Comparison of ENCODE assay signal across 17 cellular contexts in the genomic region with DNA sequence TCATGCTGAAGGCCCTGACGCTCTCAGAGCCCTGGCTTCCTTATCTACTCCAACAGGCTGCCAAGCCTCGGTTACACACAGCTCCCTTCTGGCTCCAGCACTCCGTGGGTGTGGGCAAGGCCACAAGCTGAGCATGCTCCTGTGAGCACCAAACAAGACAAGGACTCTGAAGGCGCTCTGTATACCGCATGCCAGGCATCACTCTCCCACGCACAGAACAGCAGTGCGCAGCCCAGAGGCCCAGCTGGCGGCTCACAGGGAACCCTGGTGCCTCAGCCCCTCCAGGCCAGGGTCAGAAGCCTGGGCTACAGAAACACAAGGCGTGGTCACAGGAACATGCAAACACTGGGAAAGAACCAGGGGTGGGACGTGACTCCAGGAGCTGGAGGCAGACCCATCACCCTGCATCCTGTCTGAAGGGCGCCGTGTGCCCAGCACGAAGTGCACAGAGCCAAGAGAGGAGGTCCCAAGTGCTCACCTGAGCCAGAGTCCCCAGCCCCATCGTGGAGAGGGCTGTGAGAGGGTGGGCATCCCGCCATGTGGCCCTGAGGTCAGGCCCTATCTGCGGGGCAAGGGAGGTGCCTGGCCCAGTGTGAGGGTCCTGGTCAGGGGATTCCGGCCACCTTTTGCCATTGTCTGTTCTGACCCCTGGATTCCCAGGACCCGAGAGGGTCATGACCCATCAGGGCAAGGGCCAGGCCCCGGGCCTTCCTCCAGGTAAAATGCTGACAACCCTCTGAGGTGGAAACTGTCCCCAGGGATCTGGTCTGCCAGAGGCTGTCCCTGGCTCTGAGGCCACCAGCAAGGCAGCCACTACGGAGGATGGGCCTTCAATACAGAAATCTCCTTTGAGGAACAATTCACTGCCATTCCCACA. TPM values are rescaled to one million over a fixed set of nuclear protein-coding genes. Genes with fewer than 3 reads are reported as not detected.
DNase-seq lines count a peak whose midpoint lies in the region; ATAC-seq and TF ChIP-seq lines count a peak whose summit lies in the region.
"Had no signal": no experiment of that assay in that cellular context is flagged by ENCODE, and none has a peak within 500 bp of the region (broad histone marks: within the 10 kb centered on the region; RNA-seq: fewer than 3 reads in every experiment).

No MANE protein-coding gene starts in this region.

- H3K9me3 ChIP-seq in right atrium auricular region (no peaks in the 10 kb centered on the region), stomach (no peaks in the 10 kb centered on the region)
- H3K9me3 ChIP-seq: body of pancreas had no signal

- TF ChIP-seq EP300 in stomach (IDR thresholded peaks at IDR 0.05): no peak

- intact Hi-C loops in stomach (cut with DNase I; ENCODE audit: low total_unique reads): no loop called here

- TF ChIP-seq CTCF in GM23338 (conservative IDR thresholded peaks at IDR 0.05; ENCODE audit: low read depth in 2 of 2) (no peak), right atrium auricular region (IDR thresholded peaks at IDR 0.05) (no peak), stomach (IDR thresholded peaks at IDR 0.05) (no peak)

- H3K27ac ChIP-seq in GM23338 (ENCODE audit: low read depth): no peak overlapping the region
- H3K27ac ChIP-seq in right atrium auricular region: peak overlapping the region; percentile 33 to 55
- no peak overlapping the region for H3K27ac ChIP-seq in stomach
- H3K27ac ChIP-seq: body of pancreas, C4-2B had no signal

- no peaks in the 10 kb centered on the region for H3K9me3 Mint-ChIP-seq in GM23338
- H3K9me3 Mint-ChIP-seq: activated T-cell treated with anti-CD3 and anti-CD28 coated beads, Interleukin-2, amount 50 U/mL, for 24 hours; effector memory CD8-positive, alpha-beta T cell had no signal

- no peaks in the 10 kb centered on the region for H3K36me3 Mint-ChIP-seq in GM23338 (ENCODE audit: low read depth)

- no peak overlapping the region for H3K4me2 ChIP-seq in GM23338

- no peak overlapping the region for H2AFZ ChIP-seq in GM23338

- H3K36me3 ChIP-seq in GM23338 (ENCODE audit: insufficient read depth) (no peaks in the 10 kb centered on the region), right atrium auricular region (no peaks in the 10 kb centered on the region), stomach (no peaks in the 10 kb centered on the region)

- peaks cover 12% of the 10 kb centered on the region for H3K27me3 Mint-ChIP-seq in GM23338 (ENCODE audit: insufficient read depth, low read depth, poor library complexity)
- H3K27me3 Mint-ChIP-seq: activated T-cell treated with anti-CD3 and anti-CD28 coated beads, Interleukin-2, amount 50 U/mL, for 24 hours had no signal

- H3K4me1 ChIP-seq in GM23338 (ENCODE audit: insufficient read depth): no peaks in the 10 kb centered on the region
- H3K4me1 ChIP-seq in right atrium auricular region: peaks cover 0 to 11% of the 10 kb centered on the region in 2 donors
- H3K4me1 ChIP-seq in stomach: peaks cover 0 to 17% (median 3%) of the 10 kb centered on the region in 4 donors
- H3K4me1 ChIP-seq: body of pancreas had no signal

- H3K4me3 Mint-ChIP-seq in GM23338: no peak overlapping the region
- H3K4me3 Mint-ChIP-seq: activated T-cell treated with anti-CD3 and anti-CD28 coated beads, Interleukin-2, amount 50 U/mL, for 24 hours; effector memory CD8-positive, alpha-beta T cell had no signal

- H3K27me3 ChIP-seq in GM23338 (ENCODE audit: insufficient read depth): no peaks in the 10 kb centered on the region
- no peaks in the 10 kb centered on the region for H3K27me3 ChIP-seq in right atrium auricular region
- no peaks in the 10 kb centered on the region for H3K27me3 ChIP-seq in stomach
- H3K27me3 ChIP-seq: body of pancreas had no signal

- no peak for TF ChIP-seq POLR2A in stomach (IDR thresholded peaks at IDR 0.05)

- no peak overlapping the region for H3K27ac Mint-ChIP-seq in GM23338
- H3K27ac Mint-ChIP-seq: activated T-cell treated with anti-CD3 and anti-CD28 coated beads, Interleukin-2, amount 50 U/mL, for 24 hours; effector memory CD8-positive, alpha-beta T cell had no signal

- H3F3A ChIP-seq in GM23338 (replicated peaks; ENCODE audit: low read depth): no peaks in the 10 kb centered on the region

- no peaks in the 10 kb centered on the region for H4K20me1 ChIP-seq in GM23338 (replicated peaks; ENCODE audit: insufficient read depth)

- DNase-seq in GM23338 (ENCODE audit: low spot score) (no peak), UCSD-AML1 (lab: John Stamatoyannopoulos, UW; ENCODE audit: unreplicated experiment) (peak; percentile 82), right atrium auricular region (ENCODE audit: low spot score) (peak; percentile 69), stomach (peak; percentile 70), NCI-H1694 (lab: John Stamatoyannopoulos, UW) (no peak), NCI-H69 (lab: John Stamatoyannopoulos, UW) (no peak), T-helper 9 cell (no peak)
- DNase-seq: activated CD4-positive, alpha-beta T cell treated with anti-CD3 and anti-CD28 coated beads for 48 hours; activated T-cell treated with anti-CD3 and anti-CD28 coated beads, Interleukin-2, amount 50 U/mL, for 24 hours; effector memory CD8-positive, alpha-beta T cell; NCI-H1694 treated with DMSO at 0.1 percent for 48 hours; nucleus accumbens; SW 1271 had no signal

- no peak overlapping the region for H3K4me3 ChIP-seq in GM23338
- no peak overlapping the region for H3K4me3 ChIP-seq in right atrium auricular region
- H3K4me3 ChIP-seq in stomach: no peak overlapping the region
- H3K4me3 ChIP-seq: body of pancreas, lung had no signal

- H3K9me2 ChIP-seq in GM23338 (ENCODE audit: insufficient read depth): no peaks in the 10 kb centered on the region

- H3K79me2 ChIP-seq in GM23338 (replicated peaks; ENCODE audit: insufficient read depth): peaks cover 1% of the 10 kb centered on the region; the same call in 1 of the 2 replicates

- peak; percentile 20; the same call in 2 of the 3 replicates for ATAC-seq in GM23338
- ATAC-seq in GM21447 (IDR thresholded peaks at IDR 0.05; ENCODE audit: unreplicated experiment): no peak
- ATAC-seq: body of pancreas; effector memory CD8-positive, alpha-beta T cell had no signal

- WGBS in stomach, 5 donors: 45 to 68% (median 49%) methylated on average over 11 to 20 of the region's 20 CpGs

- peaks cover 9% of the 10 kb centered on the region for H3K4me1 Mint-ChIP-seq in GM23338

TF ChIP-seq in GM23338, 12 proteins besides CTCF, POLR2A, EP300 and RAD21 (continues in another document):
- TF ChIP-seq CREB1 (CRISPR knock-in tag; IDR thresholded peaks at IDR 0.05; ENCODE audit: low read depth): no peak
- TF ChIP-seq, protein P1, sequence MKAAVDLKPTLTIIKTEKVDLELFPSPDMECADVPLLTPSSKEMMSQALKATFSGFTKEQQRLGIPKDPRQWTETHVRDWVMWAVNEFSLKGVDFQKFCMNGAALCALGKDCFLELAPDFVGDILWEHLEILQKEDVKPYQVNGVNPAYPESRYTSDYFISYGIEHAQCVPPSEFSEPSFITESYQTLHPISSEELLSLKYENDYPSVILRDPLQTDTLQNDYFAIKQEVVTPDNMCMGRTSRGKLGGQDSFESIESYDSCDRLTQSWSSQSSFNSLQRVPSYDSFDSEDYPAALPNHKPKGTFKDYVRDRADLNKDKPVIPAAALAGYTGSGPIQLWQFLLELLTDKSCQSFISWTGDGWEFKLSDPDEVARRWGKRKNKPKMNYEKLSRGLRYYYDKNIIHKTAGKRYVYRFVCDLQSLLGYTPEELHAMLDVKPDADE (IDR thresholded peaks at IDR 0.05): no peak
- no peak for TF ChIP-seq NANOG (IDR thresholded peaks at IDR 0.05; ENCODE audit: borderline replicate concordance)

RNA-seq across cellular contexts. Expression of gene COL23A1, which starts 54.7 kb away (rescaled TPM):
- total RNA-seq in GM23338 (2014; rRNA removed; shearing (Covaris generic)): 6.8 and 8.2 TPM in 2 replicates
- 4.8 and 6.6 TPM in 2 replicates for polyA plus RNA-seq in GM23338 (2016; fragmentation: Nextera tagmentation; extraction: Ambion mirVana)
- total RNA-seq in right atrium auricular region: 1 to 10 TPM; 5.7 to 6.8 TPM
- total RNA-seq in stomach: 1 to 10 TPM in 4 of 5 donors, under 1 TPM in 1; under 0.01 to 7.0 (median 3.6) TPM
- 1 to 10 TPM in 1 of 3 donors, under 1 TPM in 2; 0.56 to 1.1 (median 0.83) TPM for polyA plus RNA-seq in stomach
- total RNA-seq: body of pancreas had no signal

Comparison
In these comparisons a context has a peak if more than half of its experiments do, and no peak if none do; other contexts are left out.
1. DNase-seq: peak in UCSD-AML1 (single experiment), right atrium auricular region (single experiment) and stomach (single experiment); none in GM23338 (single experiment), NCI-H1694 (single experiment), NCI-H69 (single experiment) and T-helper 9 cell (single experiment).
2. H3K27ac ChIP-seq: peak in right atrium auricular region (2 of 2); none in GM23338 (single experiment) and stomach (0 of 5).